Comparison of ENCODE assay signal across 16 cellular contexts in the genomic region with DNA sequence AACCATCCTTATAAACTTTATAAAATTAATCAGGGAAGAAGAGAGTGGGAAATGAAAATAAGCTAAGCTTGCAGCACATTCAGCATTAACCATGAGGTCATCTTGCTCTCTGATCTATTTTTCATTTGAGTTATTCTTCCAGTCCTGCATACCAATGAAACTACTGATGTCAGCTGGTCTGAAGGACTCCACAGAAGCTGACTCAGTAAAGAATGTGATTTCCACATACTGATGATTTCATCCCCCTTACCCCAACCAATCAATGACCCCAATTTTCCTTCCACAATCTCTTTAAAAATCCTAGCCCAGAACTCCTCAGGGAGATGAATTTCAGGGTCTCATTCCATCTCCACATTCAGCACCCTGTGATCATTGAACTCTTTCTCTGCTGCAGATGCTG. TPM values are rescaled to one million over a fixed set of nuclear protein-coding genes. Genes with fewer than 3 reads are reported as not detected.
DNase-seq lines count a peak whose midpoint lies in the region; ATAC-seq and TF ChIP-seq lines count a peak whose summit lies in the region.
"Had no signal": no experiment of that assay in that cellular context is flagged by ENCODE, and none has a peak within 500 bp of the region (broad histone marks: within the 10 kb centered on the region; RNA-seq: fewer than 3 reads in every experiment).

No MANE protein-coding gene starts in this region.

- no peaks in the 10 kb centered on the region for H3K9me3 ChIP-seq in A673 (ENCODE audit: low read depth, low read length, poor library complexity, severe bottlenecking)
- no peaks in the 10 kb centered on the region for H3K9me3 ChIP-seq in mesenchymal stem cell (ENCODE audit: control insufficient read depth, low read length)

- no peak overlapping the region for H2AK5ac ChIP-seq in mesenchymal stem cell (ENCODE audit: low read length, severe bottlenecking)

- no peak for ATAC-seq in HG03354 (IDR thresholded peaks at IDR 0.05; ENCODE audit: poor library complexity, severe bottlenecking, unreplicated experiment)
- ATAC-seq: GM12878 had no signal

- no peak overlapping the region for H2BK120ac ChIP-seq in mesenchymal stem cell (ENCODE audit: low read depth, low read length)

- H3K9me3 Mint-ChIP-seq in CD14-positive monocyte = peaks cover 0 to 6% (median 2%) of the 10 kb centered on the region in 7 donors
- H3K9me3 Mint-ChIP-seq: activated T-cell treated with anti-CD3 and anti-CD28 coated beads, Interleukin-2, amount 50 U/mL, for 24 hours; memory B cell had no signal

- no peak overlapping the region for H4K8ac ChIP-seq in mesenchymal stem cell (ENCODE audit: low read length)

- no peaks in the 10 kb centered on the region for H3K79me1 ChIP-seq in mesenchymal stem cell (replicated peaks; ENCODE audit: low read length, poor library complexity, severe bottlenecking)

- H4K91ac ChIP-seq in mesenchymal stem cell (ENCODE audit: low read length) = no peak overlapping the region

- H2BK5ac ChIP-seq in mesenchymal stem cell (ENCODE audit: low read depth, low read length, poor library complexity, severe bottlenecking) = no peak overlapping the region

- peak overlapping the region; percentile 86 for H3K9ac ChIP-seq in mesenchymal stem cell (ENCODE audit: low read length)
- H3K9ac ChIP-seq: BLaER1 had no signal

- H3K14ac ChIP-seq in mesenchymal stem cell (ENCODE audit: low read length in 2 of 2) = no peak overlapping the region

- H3K4me3 Mint-ChIP-seq in CD14-positive monocyte = no peak overlapping the region
- H3K4me3 Mint-ChIP-seq: activated T-cell treated with anti-CD3 and anti-CD28 coated beads, Interleukin-2, amount 50 U/mL, for 24 hours; memory B cell had no signal

- H2BK15ac ChIP-seq in mesenchymal stem cell (ENCODE audit: low read depth, poor library complexity, severe bottlenecking) = no peak overlapping the region

- H3K36me3 Mint-ChIP-seq in CD14-positive monocyte = no peaks in the 10 kb centered on the region
- H3K36me3 Mint-ChIP-seq: memory B cell had no signal

- no peaks in the 10 kb centered on the region for H3K4me1 ChIP-seq in A673 (ENCODE audit: insufficient read depth, low read length, poor library complexity, severe bottlenecking)
- H3K4me1 ChIP-seq in mesenchymal stem cell (ENCODE audit: control insufficient read depth, insufficient read depth, low read depth, low read length) = no peaks in the 10 kb centered on the region
- H3K4me1 ChIP-seq: BLaER1 had no signal

- H3K4me3 ChIP-seq in A673 (ENCODE audit: low read depth, low read length, poor library complexity, severe bottlenecking) (no peak overlapping the region), mesenchymal stem cell (ENCODE audit: insufficient read depth in 1 of 2, low read depth in 1 of 2, low read length in 2 of 2) (peak overlapping the region in 1 of 2 experiments; percentile 32)
- H3K4me3 ChIP-seq: BLaER1, dorsolateral prefrontal cortex, GM12878 had no signal

- H2AFZ ChIP-seq in mesenchymal stem cell (ENCODE audit: low read depth, low read length) = no peak overlapping the region

- H3K23ac ChIP-seq in mesenchymal stem cell (ENCODE audit: low read length in 2 of 2) = no peak overlapping the region

- no peak overlapping the region for H2BK12ac ChIP-seq in mesenchymal stem cell (ENCODE audit: low read length in 2 of 2)

- no peak overlapping the region for H3K18ac ChIP-seq in mesenchymal stem cell (ENCODE audit: low read depth in 1 of 2, low read length in 2 of 2)

- no peak for TF ChIP-seq CTCF in A673 (conservative IDR thresholded peaks at IDR 0.05; ENCODE audit: low read depth, low read length)
- TF ChIP-seq CTCF in CD14-positive monocyte (IDR thresholded peaks at IDR 0.05) = no peak

- no peaks in the 10 kb centered on the region for H3K27me3 ChIP-seq in A673 (replicated peaks; ENCODE audit: insufficient read depth, low read depth, low read length, poor library complexity)
- H3K27me3 ChIP-seq in mesenchymal stem cell (ENCODE audit: control insufficient read depth in 1 of 2, insufficient read depth in 1 of 2, low read length in 2 of 2) = no peaks in the 10 kb centered on the region
- H3K27me3 ChIP-seq: BLaER1, dorsolateral prefrontal cortex had no signal

- H3K27ac Mint-ChIP-seq in CD14-positive monocyte = no peak overlapping the region
- H3K27ac Mint-ChIP-seq: activated T-cell treated with anti-CD3 and anti-CD28 coated beads, Interleukin-2, amount 50 U/mL, for 24 hours; memory B cell had no signal

- H3K4me1 Mint-ChIP-seq in CD14-positive monocyte = no peaks in the 10 kb centered on the region
- H3K4me1 Mint-ChIP-seq: memory B cell had no signal

- intact Hi-C loops in A673 (cut with micrococcal nuclease; ENCODE audit: unreplicated experiment) = no loop called here
- intact Hi-C loops in CD14-positive monocyte (cut with micrococcal nuclease) = no loop called here

- H3K4ac ChIP-seq in mesenchymal stem cell (ENCODE audit: low read depth in 1 of 2, low read length in 2 of 2) = no peak overlapping the region

- BruUV-seq in A673 (replicated peaks; lab: Mats Ljungman, UMichigan) = no TSS peak

- DNase-seq in A673 (ENCODE audit: low spot score) (peak; percentile 30), HuH-7.5 (ENCODE audit: low spot score) (peak; percentile 11), dedifferentiated amniotic fluid mesenchymal stem cell (ENCODE audit: extremely low spot score) (peak; percentile 86), mesenchymal stem cell (peak; percentile 89), dermis blood vessel endothelial cell (no peak), NCI-H1436 (lab: John Stamatoyannopoulos, UW) (no peak), CD14-positive monocyte (ENCODE audit: low spot score) (no peak)
- DNase-seq: activated T-cell treated with anti-CD3 and anti-CD28 coated beads, Interleukin-2, amount 50 U/mL, for 24 hours; dorsolateral prefrontal cortex; NCI-H2227 treated with DMSO at 0.1 percent for 48 hours; stimulated activated CD4-positive, alpha-beta T cell treated with anti-CD3 and anti-CD28 coated beads, Interleukin-2, amount 100 ng/mL, for 48 hours had no signal

- peaks cover 0 to 2% (median 0%) of the 10 kb centered on the region in 3 donors for H3K27me3 Mint-ChIP-seq in CD14-positive monocyte (ENCODE audit: low read depth in 3 of 3)
- H3K27me3 Mint-ChIP-seq: memory B cell had no signal

- CTCF ChIA-PET in A673 (lab: Charles Lee) = no interaction called here

- H3K36me3 ChIP-seq in A673 (ENCODE audit: insufficient read depth, low read length, poor library complexity, severe bottlenecking) (no peaks in the 10 kb centered on the region), mesenchymal stem cell (ENCODE audit: control insufficient read depth in 1 of 2, insufficient read depth in 2 of 2, low read depth in 1 of 2, low read length in 2 of 2) (no peaks in the 10 kb centered on the region)
- H3K36me3 ChIP-seq: BLaER1 had no signal

- POLR2A ChIA-PET in A673 (lab: Charles Lee; ENCODE audit: low non-redundant PET) = no interaction called here

- peak overlapping the region; percentile 42 for H3K4me2 ChIP-seq in mesenchymal stem cell (ENCODE audit: low read length, poor library complexity, severe bottlenecking)
- H3K4me2 ChIP-seq: BLaER1 had no signal

- H3K27ac ChIP-seq in A673 (ENCODE audit: low read depth, low read length, poor library complexity, severe bottlenecking) = no peak overlapping the region
- H3K27ac ChIP-seq in mesenchymal stem cell (ENCODE audit: low read length, poor library complexity, severe bottlenecking) = peak overlapping the region; percentile 83
- H3K27ac ChIP-seq: BLaER1 had no signal

RNA-seq across cellular contexts. Expression of a gene that starts 18.8 kb away (rescaled TPM):
- total RNA-seq in A673 (2021) = not detected in 2 replicates
- not detected for polyA plus RNA-seq in mesenchymal stem cell (2013, experiment 1 of 2)
- not detected for polyA plus RNA-seq in mesenchymal stem cell (2013, experiment 2 of 2)
- total RNA-seq in dermis blood vessel endothelial cell = not detected in 2 replicates
- not detected for polyA plus RNA-seq in CD14-positive monocyte
- total RNA-seq: GM12878, ureter had no signal
- polyA plus RNA-seq: GM12878 had no signal

Comparison
In these comparisons a context has a peak if more than half of its experiments do, and no peak if none do; other contexts are left out.
1. DNase-seq: peak in A673 (single experiment), HuH-7.5 (single experiment), dedifferentiated amniotic fluid mesenchymal stem cell (single experiment) and mesenchymal stem cell (single experiment); none in dermis blood vessel endothelial cell (single experiment), NCI-H1436 (single experiment) and CD14-positive monocyte (single experiment).